In the genomic region with DNA sequence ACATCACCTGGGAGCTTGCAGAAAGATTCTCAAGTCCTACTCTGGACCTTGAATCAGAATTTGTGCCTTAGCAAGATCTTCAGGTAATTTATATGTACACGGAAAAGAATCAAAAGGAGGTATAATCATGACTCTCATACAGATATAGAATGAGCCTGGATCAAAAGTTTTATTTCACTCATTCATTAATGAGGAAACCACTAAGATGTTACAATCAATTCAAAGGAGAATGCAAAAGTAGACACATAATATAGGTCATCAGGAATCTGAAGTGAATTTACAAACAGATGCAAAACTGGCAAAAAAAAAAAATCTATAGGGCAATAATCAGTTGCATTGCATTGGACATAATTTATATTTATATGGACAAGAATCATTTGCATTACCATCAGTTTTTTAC, we compare ENCODE assay signal across 36 cellular contexts.
"Had no signal": no experiment of that assay in that cellular context is flagged by ENCODE, and none has a peak within 500 bp of the region (broad histone marks: within the 10 kb centered on the region; RNA-seq: fewer than 3 reads in every experiment).

No MANE protein-coding gene starts in this region.

- H3K36me3 ChIP-seq: MG63 had no signal

- H3K27me3 ChIP-seq: MG63 had no signal

- H3K9me3 ChIP-seq: MG63 had no signal

- DNase-seq: Karpas-422, Kasumi-1, MG63, MM.1S, MV-4-11, NCI-H1048, NCI-H1092, NCI-H1092 treated with DMSO at 0.1 percent for 48 hours, NCI-H1105, NCI-H1105 treated with DMSO at 0.1 percent for 48 hours, NCI-H1417, NCI-H1417 treated with DMSO at 0.1 percent for 48 hours, NCI-H1436, NCI-H1436 treated with DMSO at 0.1 percent for 48 hours, NCI-H146, NCI-H1694, NCI-H1694 treated with DMSO at 0.1 percent for 48 hours, NCI-H187, NCI-H187 treated with DMSO at 0.1 percent for 48 hours, NCI-H1930, NCI-H2029, NCI-H2029 treated with DMSO at 0.1 percent for 48 hours, NCI-H2081, NCI-H2081 treated with DMSO at 0.1 percent for 48 hours, NCI-H2107, NCI-H2171, NCI-H2171 treated with DMSO at 0.1 percent for 48 hours, NCI-H2227 treated with DMSO at 0.1 percent for 48 hours, NCI-H226, NCI-H345, NCI-H446, NCI-H446 treated with DMSO at 0.1 percent for 48 hours, NCI-H510A, NCI-H510A treated with DMSO at 0.1 percent for 48 hours, NCI-H524, NCI-H524 treated with DMSO at 0.1 percent for 48 hours had no signal

- H3K4me3 ChIP-seq: MG63 had no signal
